ENCODE assay signal across 24 cellular contexts in the genomic region with DNA sequence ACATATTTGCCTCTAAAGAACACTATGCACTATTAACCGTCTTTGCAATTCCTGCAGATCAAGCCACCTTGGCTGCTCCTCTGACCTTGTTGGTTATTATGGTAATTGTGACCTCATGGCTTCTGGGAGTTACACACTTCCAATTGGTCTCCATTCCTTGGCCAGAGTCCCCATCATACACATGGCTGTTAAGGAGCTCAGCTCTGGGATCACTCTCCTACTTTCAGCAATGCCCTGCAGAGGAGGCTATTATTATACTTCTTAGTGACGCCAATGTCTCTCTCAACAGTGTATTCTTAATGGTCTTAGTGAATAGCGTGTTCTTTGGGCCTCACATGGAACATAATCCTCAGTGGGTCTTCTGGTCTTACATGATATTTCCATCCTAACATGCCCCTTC.
"Had no signal": no experiment of that assay in that cellular context is flagged by ENCODE, and none has a peak within 500 bp of the region (broad histone marks: within the 10 kb centered on the region; RNA-seq: fewer than 3 reads in every experiment).

No MANE protein-coding gene starts in this region.

- ATAC-seq: activated CD4-positive, alpha-beta T cell treated with anti-CD3 and anti-CD28 coated beads for 36 hours; activated CD8-positive, alpha-beta memory T cell treated with anti-CD3 and anti-CD28 coated beads, Interleukin-2, amount 10 ng/mL, durations not matched to agents 7 days and 5 days; activated CD8-positive, alpha-beta T cell treated with anti-CD3 and anti-CD28 coated beads, Interleukin-2, amount 10 ng/mL, durations not matched to agents 7 days and 5 days; esophagus mucosa had no signal

- DNase-seq: activated CD4-positive, alpha-beta memory T cell treated with anti-CD3 and anti-CD28 coated beads for 36 hours; activated CD4-positive, alpha-beta T cell treated with anti-CD3 and anti-CD28 coated beads for 36 hours; activated CD4-positive, alpha-beta T cell treated with anti-CD3 and anti-CD28 coated beads, Interleukin-2, amount 10 ng/mL, durations not matched to agents 24 days and 14 days; activated CD4-positive, CD25-positive, alpha-beta regulatory T cell; activated CD4-positive, CD25-positive, alpha-beta regulatory T cell treated with anti-CD3 and anti-CD28 coated beads, Interleukin-2, amount 50 U/mL, for 72 hours; activated CD8-positive, alpha-beta memory T cell treated with anti-CD3 and anti-CD28 coated beads, Interleukin-2, amount 10 ng/mL, durations not matched to agents 7 days and 5 days; activated CD8-positive, alpha-beta memory T cell treated with anti-CD3 and anti-CD28 coated beads, Interleukin-2, amount 50 U/mL, for 4 hours; activated CD8-positive, alpha-beta T cell treated with anti-CD3 and anti-CD28 coated beads, Interleukin-2, amount 10 ng/mL, durations not matched to agents 7 days and 5 days; activated gamma-delta T cell; activated naive CD4-positive, alpha-beta T cell; activated naive CD4-positive, alpha-beta T cell treated with anti-CD3 and anti-CD28 coated beads, Interleukin-2, amount 50 U/mL, for 16 hours; activated T-cell treated with anti-CD3 and anti-CD28 coated beads, Interleukin-2, amount 50 U/mL, for 1 hour; activated T-cell treated with anti-CD3 and anti-CD28 coated beads, Interleukin-2, amount 50 U/mL, for 48 hours; amniotic stem cell; central memory CD4-positive, alpha-beta T cell; cerebellar nuclear complex; dorsolateral prefrontal cortex; effector memory CD4-positive, alpha-beta T cell; endodermal cell; foreskin fibroblast; glutamatergic neuron; T-helper 2 cell had no signal

- H3K27me3 ChIP-seq: dorsolateral prefrontal cortex had no signal

- H3K4me3 ChIP-seq: coronary artery, dorsolateral prefrontal cortex had no signal

- H3K27ac ChIP-seq: coronary artery had no signal
